11 cellular contexts compared by ENCODE assay signal in the genomic region with DNA sequence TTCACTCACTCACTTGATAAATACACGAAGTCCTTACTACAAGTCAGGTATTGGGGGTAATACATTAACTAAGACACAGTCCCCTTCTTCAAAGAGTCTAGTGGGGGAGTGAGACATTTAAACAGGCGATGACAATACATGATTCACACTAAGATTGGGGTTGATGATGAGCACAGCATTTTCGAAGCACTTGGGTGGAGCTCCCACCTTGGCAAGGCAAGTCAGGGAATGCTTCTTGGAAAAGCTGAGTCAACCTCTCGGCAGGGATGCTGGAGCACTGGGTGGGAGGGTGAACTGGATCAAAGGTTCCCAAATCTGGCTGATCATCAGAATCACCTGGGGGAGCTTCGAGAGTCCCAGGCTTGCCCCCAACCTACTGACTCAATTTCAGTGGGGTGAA. TPM values are rescaled to one million over a fixed set of nuclear protein-coding genes. Genes with fewer than 3 reads are reported as not detected.
DNase-seq lines count a peak whose midpoint lies in the region; ATAC-seq and TF ChIP-seq lines count a peak whose summit lies in the region.
"Had no signal": no experiment of that assay in that cellular context is flagged by ENCODE, and none has a peak within 500 bp of the region (broad histone marks: within the 10 kb centered on the region; RNA-seq: fewer than 3 reads in every experiment).

No MANE protein-coding gene starts in this region.

- H3K9ac ChIP-seq in smooth muscle cell (ENCODE audit: low read depth) = no peak overlapping the region

- H3K27ac Mint-ChIP-seq in WTC11 = no peak overlapping the region
- H3K27ac Mint-ChIP-seq: activated T-helper 1 cell treated with anti-CD3 and anti-CD28 coated beads, Interleukin-12 subunit alpha, Interleukin-12 subunit beta, Interleukin-2, Interleukin-4 antibody, amounts not matched to agents 30 ng/mL and 10 ng/mL and 1 ng/mL, durations not matched to agents 14 hours and 24 hours and 36 hours had no signal

- H3K36me3 Mint-ChIP-seq in WTC11 = no peaks in the 10 kb centered on the region

- intact Hi-C loops in left ventricle myocardium inferior (cut with micrococcal nuclease) = no loop called here

- no peaks in the 10 kb centered on the region for H3K79me2 ChIP-seq in smooth muscle cell (ENCODE audit: low read depth)

- H3K4me3 Mint-ChIP-seq in WTC11 = no peak overlapping the region
- H3K4me3 Mint-ChIP-seq: activated T-helper 1 cell treated with anti-CD3 and anti-CD28 coated beads, Interleukin-12 subunit alpha, Interleukin-12 subunit beta, Interleukin-2, Interleukin-4 antibody, amounts not matched to agents 30 ng/mL and 10 ng/mL and 1 ng/mL, durations not matched to agents 14 hours and 24 hours and 36 hours had no signal

- no peak for TF ChIP-seq POLR2A in gastroesophageal sphincter (IDR thresholded peaks at IDR 0.05)

- peaks cover 6% of the 10 kb centered on the region for H3F3A ChIP-seq in smooth muscle cell (ENCODE audit: low read depth)

- no peaks in the 10 kb centered on the region for H3K9me3 Mint-ChIP-seq in WTC11
- H3K9me3 Mint-ChIP-seq: activated T-helper 1 cell treated with anti-CD3 and anti-CD28 coated beads, Interleukin-12 subunit alpha, Interleukin-12 subunit beta, Interleukin-2, Interleukin-4 antibody, amounts not matched to agents 30 ng/mL and 10 ng/mL and 1 ng/mL, durations not matched to agents 14 hours and 24 hours and 36 hours had no signal

- CTCF ChIA-PET in WTC11 (lab: Charles Lee) = interaction anchor here (0.8 to 3.0 kb wide), 4 partner anchors 17 to 236 kb away, joined by 4 to 13 read pairs (median 6); a partner anchor contains a TSS

- H3K27ac ChIP-seq in gastroesophageal sphincter (no peak overlapping the region), smooth muscle cell (ENCODE audit: low read depth) (no peak overlapping the region), left ventricle myocardium inferior (replicated peaks) (no peak overlapping the region)
- H3K27ac ChIP-seq: thoracic aorta had no signal

- peaks cover 9% of the 10 kb centered on the region for H3K4me1 Mint-ChIP-seq in WTC11

- ATAC-seq in WTC11 (peak; percentile 26), gastroesophageal sphincter (peak; percentile 43), GM19351 (IDR thresholded peaks at IDR 0.05; ENCODE audit: unreplicated experiment) (no peak)

- no peak for TF ChIP-seq CTCF in WTC11 (IDR thresholded peaks at IDR 0.05)
- TF ChIP-seq CTCF in gastroesophageal sphincter (IDR thresholded peaks at IDR 0.05) = no peak
- TF ChIP-seq CTCF in smooth muscle cell (IDR thresholded peaks at IDR 0.05; ENCODE audit: borderline replicate concordance, insufficient read depth, poor library complexity, severe bottlenecking) = no peak
- no peak for TF ChIP-seq CTCF in left ventricle myocardium inferior (IDR thresholded peaks at IDR 0.05; ENCODE audit: borderline replicate concordance)

- H3K27me3 Mint-ChIP-seq in WTC11 (ENCODE audit: low read depth) = no peaks in the 10 kb centered on the region; the same call in 1 of the 2 replicates

- DNase-seq in HK-2 (ENCODE audit: unreplicated experiment) (peak; percentile 83), WTC11 (ENCODE audit: low spot score) (no peak), smooth muscle cell (lab: John Stamatoyannopoulos, UW; ENCODE audit: unreplicated experiment) (no peak), left ventricle myocardium inferior (no peak), NCI-H748 (lab: John Stamatoyannopoulos, UW; ENCODE audit: unreplicated experiment) (no peak)
- DNase-seq: Calu3, NCI-H1694 had no signal

- H2AFZ ChIP-seq in smooth muscle cell (ENCODE audit: low read depth) = no peak overlapping the region

- H3K36me3 ChIP-seq in gastroesophageal sphincter = no peaks in the 10 kb centered on the region
- H3K36me3 ChIP-seq in smooth muscle cell (ENCODE audit: low read depth) = no peaks in the 10 kb centered on the region
- H3K36me3 ChIP-seq in left ventricle myocardium inferior = no peaks in the 10 kb centered on the region
- H3K36me3 ChIP-seq: thoracic aorta had no signal

- no peaks in the 10 kb centered on the region for H3K27me3 ChIP-seq in gastroesophageal sphincter
- no peaks in the 10 kb centered on the region for H3K27me3 ChIP-seq in smooth muscle cell (ENCODE audit: low read depth)
- no peaks in the 10 kb centered on the region for H3K27me3 ChIP-seq in left ventricle myocardium inferior (ENCODE audit: low read depth)

- no peak overlapping the region for H3K4me3 ChIP-seq in gastroesophageal sphincter
- H3K4me3 ChIP-seq in smooth muscle cell = no peak overlapping the region
- H3K4me3 ChIP-seq in left ventricle myocardium inferior = no peak overlapping the region
- H3K4me3 ChIP-seq: thoracic aorta had no signal

- H3K4me1 ChIP-seq in gastroesophageal sphincter (no peaks in the 10 kb centered on the region), smooth muscle cell (ENCODE audit: low read depth) (peaks cover 9% of the 10 kb centered on the region), left ventricle myocardium inferior (no peaks in the 10 kb centered on the region)

- H3K4me2 ChIP-seq in smooth muscle cell = no peak overlapping the region

- TF ChIP-seq EP300 in gastroesophageal sphincter (IDR thresholded peaks at IDR 0.05) = no peak

- no peaks in the 10 kb centered on the region for H4K20me1 ChIP-seq in smooth muscle cell (ENCODE audit: low read depth)

- 41 to 45% methylated on average over 3 to 5 of the region's 5 CpGs for WGBS in gastroesophageal sphincter (ENCODE audit: low coverage in 1 of 2), 2 donors
- WGBS in smooth muscle cell (ENCODE audit: low lambda C conversion rate) = 60% methylated on average over 5 of the region's 5 CpGs

- no peaks in the 10 kb centered on the region for H3K9me3 ChIP-seq in gastroesophageal sphincter
- no peaks in the 10 kb centered on the region for H3K9me3 ChIP-seq in smooth muscle cell (replicated peaks; ENCODE audit: low read depth)
- H3K9me3 ChIP-seq in left ventricle myocardium inferior (replicated peaks) = no peaks in the 10 kb centered on the region
- H3K9me3 ChIP-seq: thoracic aorta had no signal

- POLR2A ChIA-PET in WTC11 (lab: Charles Lee) = no interaction called here

TF ChIP-seq in WTC11, 78 proteins besides CTCF, POLR2A, EP300 and RAD21 (continues in another document):
- TF ChIP-seq CBFB (CRISPR knock-in tag; IDR thresholded peaks at IDR 0.05; ENCODE audit: low read depth) (no peak), SMAD3 (CRISPR knock-in tag; IDR thresholded peaks at IDR 0.05; ENCODE audit: borderline replicate concordance) (no peak), SMAD4 (CRISPR knock-in tag; IDR thresholded peaks at IDR 0.05) (no peak), ESRRA (CRISPR knock-in tag; IDR thresholded peaks at IDR 0.05; ENCODE audit: borderline replicate concordance) (no peak), HMGA2 (CRISPR knock-in tag; IDR thresholded peaks at IDR 0.05) (no peak), CREM (CRISPR knock-in tag; IDR thresholded peaks at IDR 0.05) (no peak), GABPB1 (CRISPR knock-in tag; IDR thresholded peaks at IDR 0.05) (no peak), ZNF317 (CRISPR knock-in tag; IDR thresholded peaks at IDR 0.05; ENCODE audit: borderline replicate concordance, low read depth) (no peak), ATF1 (CRISPR knock-in tag; IDR thresholded peaks at IDR 0.05) (no peak)
- TF ChIP-seq, protein P1, sequence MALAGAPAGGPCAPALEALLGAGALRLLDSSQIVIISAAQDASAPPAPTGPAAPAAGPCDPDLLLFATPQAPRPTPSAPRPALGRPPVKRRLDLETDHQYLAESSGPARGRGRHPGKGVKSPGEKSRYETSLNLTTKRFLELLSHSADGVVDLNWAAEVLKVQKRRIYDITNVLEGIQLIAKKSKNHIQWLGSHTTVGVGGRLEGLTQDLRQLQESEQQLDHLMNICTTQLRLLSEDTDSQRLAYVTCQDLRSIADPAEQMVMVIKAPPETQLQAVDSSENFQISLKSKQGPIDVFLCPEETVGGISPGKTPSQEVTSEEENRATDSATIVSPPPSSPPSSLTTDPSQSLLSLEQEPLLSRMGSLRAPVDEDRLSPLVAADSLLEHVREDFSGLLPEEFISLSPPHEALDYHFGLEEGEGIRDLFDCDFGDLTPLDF (CRISPR knock-in tag; IDR thresholded peaks at IDR 0.05) = no peak
- TF ChIP-seq, protein P2, sequence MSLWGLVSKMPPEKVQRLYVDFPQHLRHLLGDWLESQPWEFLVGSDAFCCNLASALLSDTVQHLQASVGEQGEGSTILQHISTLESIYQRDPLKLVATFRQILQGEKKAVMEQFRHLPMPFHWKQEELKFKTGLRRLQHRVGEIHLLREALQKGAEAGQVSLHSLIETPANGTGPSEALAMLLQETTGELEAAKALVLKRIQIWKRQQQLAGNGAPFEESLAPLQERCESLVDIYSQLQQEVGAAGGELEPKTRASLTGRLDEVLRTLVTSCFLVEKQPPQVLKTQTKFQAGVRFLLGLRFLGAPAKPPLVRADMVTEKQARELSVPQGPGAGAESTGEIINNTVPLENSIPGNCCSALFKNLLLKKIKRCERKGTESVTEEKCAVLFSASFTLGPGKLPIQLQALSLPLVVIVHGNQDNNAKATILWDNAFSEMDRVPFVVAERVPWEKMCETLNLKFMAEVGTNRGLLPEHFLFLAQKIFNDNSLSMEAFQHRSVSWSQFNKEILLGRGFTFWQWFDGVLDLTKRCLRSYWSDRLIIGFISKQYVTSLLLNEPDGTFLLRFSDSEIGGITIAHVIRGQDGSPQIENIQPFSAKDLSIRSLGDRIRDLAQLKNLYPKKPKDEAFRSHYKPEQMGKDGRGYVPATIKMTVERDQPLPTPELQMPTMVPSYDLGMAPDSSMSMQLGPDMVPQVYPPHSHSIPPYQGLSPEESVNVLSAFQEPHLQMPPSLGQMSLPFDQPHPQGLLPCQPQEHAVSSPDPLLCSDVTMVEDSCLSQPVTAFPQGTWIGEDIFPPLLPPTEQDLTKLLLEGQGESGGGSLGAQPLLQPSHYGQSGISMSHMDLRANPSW (CRISPR knock-in tag; conservative IDR thresholded peaks at IDR 0.05; ENCODE audit: low read depth) = no peak
- TF ChIP-seq, protein P3, sequence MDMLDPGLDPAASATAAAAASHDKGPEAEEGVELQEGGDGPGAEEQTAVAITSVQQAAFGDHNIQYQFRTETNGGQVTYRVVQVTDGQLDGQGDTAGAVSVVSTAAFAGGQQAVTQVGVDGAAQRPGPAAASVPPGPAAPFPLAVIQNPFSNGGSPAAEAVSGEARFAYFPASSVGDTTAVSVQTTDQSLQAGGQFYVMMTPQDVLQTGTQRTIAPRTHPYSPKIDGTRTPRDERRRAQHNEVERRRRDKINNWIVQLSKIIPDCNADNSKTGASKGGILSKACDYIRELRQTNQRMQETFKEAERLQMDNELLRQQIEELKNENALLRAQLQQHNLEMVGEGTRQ (CRISPR knock-in tag; IDR thresholded peaks at IDR 0.05) = no peak
- TF ChIP-seq, protein P4, sequence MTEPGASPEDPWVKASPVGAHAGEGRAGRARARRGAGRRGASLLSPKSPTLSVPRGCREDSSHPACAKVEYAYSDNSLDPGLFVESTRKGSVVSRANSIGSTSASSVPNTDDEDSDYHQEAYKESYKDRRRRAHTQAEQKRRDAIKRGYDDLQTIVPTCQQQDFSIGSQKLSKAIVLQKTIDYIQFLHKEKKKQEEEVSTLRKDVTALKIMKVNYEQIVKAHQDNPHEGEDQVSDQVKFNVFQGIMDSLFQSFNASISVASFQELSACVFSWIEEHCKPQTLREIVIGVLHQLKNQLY (CRISPR knock-in tag; IDR thresholded peaks at IDR 0.05) = no peak

RNA-seq across cellular contexts. Expression of a gene that starts 57.9 kb away (rescaled TPM):
- total RNA-seq in WTC11 (2021) = 223 to 229 TPM (median 227 TPM) in 3 replicates
- total RNA-seq in gastroesophageal sphincter = 100 to 1,000 TPM; 158 to 295 (median 225) TPM
- total RNA-seq in smooth muscle cell = 147 and 170 TPM in 2 replicates
- polyA plus RNA-seq in smooth muscle cell = 39.3 and 70.5 TPM in 2 replicates
- total RNA-seq in left ventricle myocardium inferior = 78.6 TPM
